1 cellular context compared by ENCODE assay signal in the genomic region with DNA sequence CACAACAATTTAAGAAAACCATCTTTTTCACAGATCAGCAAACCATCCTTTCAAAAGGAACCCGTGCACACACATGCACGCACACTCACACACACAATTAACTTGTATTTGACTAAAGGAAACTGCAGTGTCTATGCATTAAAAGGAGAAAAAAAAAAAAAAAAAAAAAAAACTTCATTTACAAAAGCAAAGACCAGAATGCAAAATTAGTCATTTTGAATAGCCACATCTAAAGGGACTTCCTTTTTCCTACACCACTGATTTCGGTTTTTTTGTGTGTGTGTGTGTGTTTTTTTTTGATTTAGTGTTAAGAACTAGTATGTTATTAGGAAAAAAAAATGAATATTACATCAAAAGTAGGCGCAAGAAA.
TF ChIP-seq lines count a peak whose summit lies in the region.

No MANE protein-coding gene starts in this region.

TF ChIP-seq in K562, 482 proteins besides CTCF, POLR2A, EP300 and RAD21:
- TF ChIP-seq, protein P1, sequence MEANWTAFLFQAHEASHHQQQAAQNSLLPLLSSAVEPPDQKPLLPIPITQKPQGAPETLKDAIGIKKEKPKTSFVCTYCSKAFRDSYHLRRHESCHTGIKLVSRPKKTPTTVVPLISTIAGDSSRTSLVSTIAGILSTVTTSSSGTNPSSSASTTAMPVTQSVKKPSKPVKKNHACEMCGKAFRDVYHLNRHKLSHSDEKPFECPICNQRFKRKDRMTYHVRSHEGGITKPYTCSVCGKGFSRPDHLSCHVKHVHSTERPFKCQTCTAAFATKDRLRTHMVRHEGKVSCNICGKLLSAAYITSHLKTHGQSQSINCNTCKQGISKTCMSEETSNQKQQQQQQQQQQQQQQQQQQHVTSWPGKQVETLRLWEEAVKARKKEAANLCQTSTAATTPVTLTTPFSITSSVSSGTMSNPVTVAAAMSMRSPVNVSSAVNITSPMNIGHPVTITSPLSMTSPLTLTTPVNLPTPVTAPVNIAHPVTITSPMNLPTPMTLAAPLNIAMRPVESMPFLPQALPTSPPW (CRISPR knock-in tag; IDR thresholded peaks at IDR 0.05), result peak; percentile 35; the same call in 1 of the 2 replicates
- TF ChIP-seq RBFOX2 (IDR thresholded peaks at IDR 0.05; ENCODE audit: low read depth, low read length) (peak; percentile 27; the same call in 1 of the 2 replicates), SPI1 (IDR thresholded peaks at IDR 0.05; ENCODE audit: borderline replicate concordance, low read depth, low read length) (no peak)
